12 cellular contexts compared by ENCODE assay signal in the genomic region with DNA sequence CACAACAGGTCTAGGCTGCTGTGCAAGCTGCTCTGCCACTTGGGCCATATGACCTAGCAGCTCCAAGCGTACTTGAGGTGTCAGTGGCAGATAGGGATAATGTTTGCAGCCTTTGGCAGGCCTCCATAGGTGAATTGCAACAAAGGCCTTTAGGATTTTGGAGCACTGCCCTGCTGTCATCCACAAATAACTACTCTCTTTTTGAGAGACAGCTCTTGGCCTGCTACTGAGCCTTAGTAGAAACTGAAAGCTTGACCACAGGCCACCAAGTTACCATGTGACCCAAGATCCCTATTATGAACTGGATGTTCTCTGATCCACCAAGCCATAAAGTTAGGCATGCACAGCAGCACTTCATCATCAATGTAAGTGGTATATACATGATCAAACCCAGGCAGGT. TPM values are rescaled to one million over a fixed set of nuclear protein-coding genes. Genes with fewer than 3 reads are reported as not detected.
DNase-seq lines count a peak whose midpoint lies in the region; ATAC-seq and TF ChIP-seq lines count a peak whose summit lies in the region.
"Had no signal": no experiment of that assay in that cellular context is flagged by ENCODE, and none has a peak within 500 bp of the region (broad histone marks: within the 10 kb centered on the region; RNA-seq: fewer than 3 reads in every experiment).

No MANE protein-coding gene starts in this region.

- TF ChIP-seq CTCF in ovary (IDR thresholded peaks at IDR 0.05) (no peak), PC-3 (conservative IDR thresholded peaks at IDR 0.05; ENCODE audit: low read depth, low read length) (no peak)

- no peaks in the 10 kb centered on the region for H4K20me1 ChIP-seq in PC-3 (ENCODE audit: low read length)

- H3K4me1 ChIP-seq in ovary (ENCODE audit: insufficient read depth) (no peaks in the 10 kb centered on the region), PC-3 (ENCODE audit: insufficient read depth, low read length) (no peaks in the 10 kb centered on the region)
- H3K4me1 ChIP-seq: pancreas had no signal

- H3K4me2 ChIP-seq in PC-3 (ENCODE audit: low read length): no peak overlapping the region

- DNase-seq in MV-4-11 (lab: John Stamatoyannopoulos, UW) (peak; percentile 67), ovary (no peak), posterior cingulate gyrus (no peak), PC-3 (no peak)
- no peak for DNase-seq in activated naive CD8-positive, alpha-beta T cell treated with anti-CD3 and anti-CD28 coated beads for 36 hours
- DNase-seq: hypothalamus; NCI-H2081; pancreas; stimulated activated CD4-positive, alpha-beta T cell treated with anti-CD3 and anti-CD28 coated beads, Interleukin-4, amount 100 ng/mL, for 24 hours had no signal

- ATAC-seq in GM18519 (IDR thresholded peaks at IDR 0.05; ENCODE audit: low FRiP score, unreplicated experiment): peak; percentile 47
- peak; percentile 55 for ATAC-seq in GM19468 (IDR thresholded peaks at IDR 0.05; ENCODE audit: extremely low read depth, unreplicated experiment)
- peak; percentile 83 for ATAC-seq in HG02981 (IDR thresholded peaks at IDR 0.05; ENCODE audit: unreplicated experiment)
- no peak for ATAC-seq in PC-3
- ATAC-seq: pancreas had no signal

- H3K4me3 ChIP-seq in ovary (no peak overlapping the region), PC-3 (ENCODE audit: low read length) (no peak overlapping the region)
- H3K4me3 ChIP-seq: pancreas had no signal

- no TSS peak for BruUV-seq in PC-3 (replicated peaks; lab: Mats Ljungman, UMichigan)

- H3K4me1 Mint-ChIP-seq in activated naive CD8-positive, alpha-beta T cell treated with anti-CD3 and anti-CD28 coated beads for 36 hours: no peaks in the 10 kb centered on the region

- peaks cover 5% of the 10 kb centered on the region for H3K9me3 Mint-ChIP-seq in activated naive CD8-positive, alpha-beta T cell treated with anti-CD3 and anti-CD28 coated beads for 36 hours

- intact Hi-C loops in ovary (cut with DNase I): no loop called here
- intact Hi-C loops in posterior cingulate gyrus (cut with DNase I): no loop called here
- intact Hi-C loops in PC-3 (cut with micrococcal nuclease): no loop called here

- POLR2A ChIA-PET in PC-3 (lab: Charles Lee; ENCODE audit: unreplicated experiment): no interaction called here

- no peak overlapping the region for H3K27ac Mint-ChIP-seq in activated naive CD8-positive, alpha-beta T cell treated with anti-CD3 and anti-CD28 coated beads for 36 hours

- H3K9me3 ChIP-seq in ovary: no peaks in the 10 kb centered on the region
- no peaks in the 10 kb centered on the region for H3K9me3 ChIP-seq in PC-3 (ENCODE audit: low read length)
- H3K9me3 ChIP-seq: pancreas had no signal

- no peak for TF ChIP-seq POLR2A in ovary (IDR thresholded peaks at IDR 0.05)

- H3K9ac ChIP-seq in PC-3 (ENCODE audit: low read length): no peak overlapping the region

- TF ChIP-seq EP300 in ovary (IDR thresholded peaks at IDR 0.05): no peak

- H3K36me3 ChIP-seq in ovary (no peaks in the 10 kb centered on the region), PC-3 (ENCODE audit: low read depth, low read length) (no peaks in the 10 kb centered on the region)

- no peaks in the 10 kb centered on the region for H3F3A ChIP-seq in PC-3 (ENCODE audit: low read length, unreplicated experiment)

- H3K27me3 ChIP-seq in ovary (no peaks in the 10 kb centered on the region), PC-3 (ENCODE audit: low read length) (no peaks in the 10 kb centered on the region)
- H3K27me3 ChIP-seq: pancreas had no signal

- CTCF ChIA-PET in PC-3 (lab: Charles Lee): no interaction called here

- H3K79me2 ChIP-seq in PC-3 (ENCODE audit: low read length): no peaks in the 10 kb centered on the region

- no peaks in the 10 kb centered on the region for H3K27me3 Mint-ChIP-seq in activated naive CD8-positive, alpha-beta T cell treated with anti-CD3 and anti-CD28 coated beads for 36 hours

- no peak overlapping the region for H2AFZ ChIP-seq in PC-3 (ENCODE audit: low read length)

- WGBS in ovary, 3 donors: 57 to 76% (median 75%) methylated on average over 1 of the region's 1 CpG

- no peak overlapping the region for H3K4me3 Mint-ChIP-seq in activated naive CD8-positive, alpha-beta T cell treated with anti-CD3 and anti-CD28 coated beads for 36 hours

- H3K27ac ChIP-seq in ovary (no peak overlapping the region), PC-3 (ENCODE audit: low read length) (no peak overlapping the region)
- H3K27ac ChIP-seq: pancreas had no signal

- peaks cover 15% of the 10 kb centered on the region for H3K36me3 Mint-ChIP-seq in activated naive CD8-positive, alpha-beta T cell treated with anti-CD3 and anti-CD28 coated beads for 36 hours

- no peaks in the 10 kb centered on the region for H3K9me2 ChIP-seq in PC-3 (replicated peaks; ENCODE audit: low read length)

RNA-seq across cellular contexts. Expression of gene FBXO30, which starts 29.9 kb away (rescaled TPM):
- 10 to 100 TPM in 3 of 7 donors, 1 to 10 TPM in 4; 5.6 to 13.5 (median 9.7) TPM for total RNA-seq in ovary
- polyA plus RNA-seq in ovary: 1 to 10 TPM; 6.9 to 7.1 TPM
- total RNA-seq in activated naive CD8-positive, alpha-beta T cell treated with anti-CD3 and anti-CD28 coated beads for 36 hours: 1 to 10 TPM; 3.7 to 4.1 TPM
- total RNA-seq in PC-3 (2014; rRNA removed): 2.5 and 3.1 TPM in 2 replicates

RNA-seq across cellular contexts. Expression of gene EPM2A, which starts 49.4 kb away (rescaled TPM):
- total RNA-seq in ovary (10 to 100 TPM; 12.2 to 23.9 (median 19.8) TPM), PC-3 (2014; rRNA removed) (2.9 and 4.0 TPM in 2 replicates)
- 10 to 100 TPM in 1 of 2 donors, 1 to 10 TPM in 1; 6.0 to 13.4 TPM for polyA plus RNA-seq in ovary
- total RNA-seq in activated naive CD8-positive, alpha-beta T cell treated with anti-CD3 and anti-CD28 coated beads for 36 hours: 1 to 10 TPM; 8.3 to 9.0 TPM
